Comparison of ENCODE assay signal across 10 cellular contexts in genomic region chr2:174635015-174635593, GRCh38. TPM values are rescaled to one million over a fixed set of nuclear protein-coding genes. Genes with fewer than 3 reads are reported as not detected.
DNase-seq lines count a peak whose midpoint lies in the region; ATAC-seq and TF ChIP-seq lines count a peak whose summit lies in the region.
"Had no signal": no experiment of that assay in that cellular context is flagged by ENCODE, and none has a peak within 500 bp of the region (broad histone marks: within the 10 kb centered on the region; RNA-seq: fewer than 3 reads in every experiment).

No MANE protein-coding gene starts in this region.

- H3K4me3 Mint-ChIP-seq in activated T-helper 1 cell treated with anti-CD3 and anti-CD28 coated beads, Interleukin-12 subunit alpha, Interleukin-12 subunit beta, Interleukin-2, Interleukin-4 antibody, amounts not matched to agents 30 ng/mL and 10 ng/mL and 1 ng/mL, durations not matched to agents 14 hours and 24 hours and 36 hours, result peak overlapping the region; percentile 94

- ATAC-seq in lower lobe of right lung (no peak), GM19351 (IDR thresholded peaks at IDR 0.05; ENCODE audit: unreplicated experiment) (no peak)
- ATAC-seq: foreskin keratinocyte had no signal

- H3K27me3 ChIP-seq in lower lobe of right lung (ENCODE audit: low read depth) (no peaks in the 10 kb centered on the region), thyroid gland (no peaks in the 10 kb centered on the region)
- H3K27me3 ChIP-seq: foreskin keratinocyte, SJSA1 had no signal

- peak overlapping the region; percentile 98 for H3K27ac Mint-ChIP-seq in activated T-helper 1 cell treated with anti-CD3 and anti-CD28 coated beads, Interleukin-12 subunit alpha, Interleukin-12 subunit beta, Interleukin-2, Interleukin-4 antibody, amounts not matched to agents 30 ng/mL and 10 ng/mL and 1 ng/mL, durations not matched to agents 14 hours and 24 hours and 36 hours

- peak; percentile 26 for DNase-seq in activated gamma-delta T cell treated with Interleukin-2 at 50 U/mL for 16 hours
- no peak for DNase-seq in activated gamma-delta T cell (lab: John Stamatoyannopoulos, UW)
- DNase-seq in activated T-helper 1 cell treated with anti-CD3 and anti-CD28 coated beads, Interleukin-12 subunit alpha, Interleukin-12 subunit beta, Interleukin-2, Interleukin-4 antibody, amounts not matched to agents 30 ng/mL and 10 ng/mL and 1 ng/mL, durations not matched to agents 14 hours and 24 hours and 36 hours (ENCODE audit: low spot score), result no peak
- no peak for DNase-seq in lower lobe of right lung
- DNase-seq in thyroid gland, result no peak
- no peak for DNase-seq in erythroblast (lab: John Stamatoyannopoulos, UW)
- no peak for DNase-seq in NCI-H748 treated with DMSO at 0.1 percent for 48 hours (lab: John Stamatoyannopoulos, UW)
- DNase-seq: foreskin keratinocyte had no signal

- H3K27me3 Mint-ChIP-seq in activated T-helper 1 cell treated with anti-CD3 and anti-CD28 coated beads, Interleukin-12 subunit alpha, Interleukin-12 subunit beta, Interleukin-2, Interleukin-4 antibody, amounts not matched to agents 30 ng/mL and 10 ng/mL and 1 ng/mL, durations not matched to agents 14 hours and 24 hours and 36 hours (ENCODE audit: insufficient read depth), result no peaks in the 10 kb centered on the region

- no peaks in the 10 kb centered on the region for H3K9me3 ChIP-seq in lower lobe of right lung
- no peaks in the 10 kb centered on the region for H3K9me3 ChIP-seq in thyroid gland
- H3K9me3 ChIP-seq: SJSA1 had no signal

- TF ChIP-seq POLR2A in thyroid gland (IDR thresholded peaks at IDR 0.05), result no peak
- no peak for TF ChIP-seq POLR2A in erythroblast (IDR thresholded peaks at IDR 0.05; ENCODE audit: low read length)

- 91 to 98% methylated on average over 3 of the region's 3 CpGs for WGBS in thyroid gland, 2 donors

- H3K4me1 Mint-ChIP-seq in activated T-helper 1 cell treated with anti-CD3 and anti-CD28 coated beads, Interleukin-12 subunit alpha, Interleukin-12 subunit beta, Interleukin-2, Interleukin-4 antibody, amounts not matched to agents 30 ng/mL and 10 ng/mL and 1 ng/mL, durations not matched to agents 14 hours and 24 hours and 36 hours (ENCODE audit: low read depth), result peaks cover 84% of the 10 kb centered on the region

- H3K36me3 ChIP-seq in lower lobe of right lung, result no peaks in the 10 kb centered on the region
- no peaks in the 10 kb centered on the region for H3K36me3 ChIP-seq in thyroid gland

- H3K9me3 Mint-ChIP-seq in activated T-helper 1 cell treated with anti-CD3 and anti-CD28 coated beads, Interleukin-12 subunit alpha, Interleukin-12 subunit beta, Interleukin-2, Interleukin-4 antibody, amounts not matched to agents 30 ng/mL and 10 ng/mL and 1 ng/mL, durations not matched to agents 14 hours and 24 hours and 36 hours, result peaks cover 8% of the 10 kb centered on the region

- H3K4me1 ChIP-seq in lower lobe of right lung (peaks cover 27% of the 10 kb centered on the region), thyroid gland (peaks cover 21 to 31% of the 10 kb centered on the region in 2 donors)
- H3K4me1 ChIP-seq: foreskin keratinocyte had no signal

- peaks cover 35% of the 10 kb centered on the region for H3K36me3 Mint-ChIP-seq in activated T-helper 1 cell treated with anti-CD3 and anti-CD28 coated beads, Interleukin-12 subunit alpha, Interleukin-12 subunit beta, Interleukin-2, Interleukin-4 antibody, amounts not matched to agents 30 ng/mL and 10 ng/mL and 1 ng/mL, durations not matched to agents 14 hours and 24 hours and 36 hours (ENCODE audit: low read depth)

- H3K4me3 ChIP-seq in lower lobe of right lung (peak overlapping the region; percentile 46), thyroid gland (replicated peaks in 1 of 3) (no peak overlapping the region)
- H3K4me3 ChIP-seq: SJSA1 had no signal

- no peak for TF ChIP-seq CTCF in lower lobe of right lung (IDR thresholded peaks at IDR 0.05)
- no peak for TF ChIP-seq CTCF in thyroid gland (IDR thresholded peaks at IDR 0.05)

- H3K27ac ChIP-seq in lower lobe of right lung, result peak overlapping the region; percentile 77
- peak overlapping the region in 2 of 3 donors; percentile 18 to 25 for H3K27ac ChIP-seq in thyroid gland
- H3K27ac ChIP-seq: foreskin keratinocyte, SJSA1 had no signal

- intact Hi-C loops in activated T-helper 1 cell treated with anti-CD3 and anti-CD28 coated beads, Interleukin-12 subunit alpha, Interleukin-12 subunit beta, Interleukin-2, Interleukin-4 antibody, amounts not matched to agents 30 ng/mL and 10 ng/mL and 1 ng/mL, durations not matched to agents 14 hours and 24 hours and 36 hours (cut with micrococcal nuclease), result loop anchor here (2.0 kb wide), 1 partner anchor 20 kb away; no protein-coding TSS in a partner anchor
- intact Hi-C loops in lower lobe of right lung (cut with DNase I), result no loop called here
- intact Hi-C loops in thyroid gland (cut with DNase I), result no loop called here

RNA-seq across cellular contexts. Expression of gene WIPF1, which starts 37.5 kb away (rescaled TPM):
- total RNA-seq in activated T-helper 1 cell treated with anti-CD3 and anti-CD28 coated beads, Interleukin-12 subunit alpha, Interleukin-12 subunit beta, Interleukin-2, Interleukin-4 antibody, amounts not matched to agents 30 ng/mL and 10 ng/mL and 1 ng/mL, durations not matched to agents 14 hours and 24 hours and 36 hours, result 340 and 367 TPM in 2 replicates
- total RNA-seq in lower lobe of right lung (84.4 TPM), thyroid gland (10 to 100 TPM; 15.2 to 32.7 (median 21.3) TPM)
